In the genomic region with DNA sequence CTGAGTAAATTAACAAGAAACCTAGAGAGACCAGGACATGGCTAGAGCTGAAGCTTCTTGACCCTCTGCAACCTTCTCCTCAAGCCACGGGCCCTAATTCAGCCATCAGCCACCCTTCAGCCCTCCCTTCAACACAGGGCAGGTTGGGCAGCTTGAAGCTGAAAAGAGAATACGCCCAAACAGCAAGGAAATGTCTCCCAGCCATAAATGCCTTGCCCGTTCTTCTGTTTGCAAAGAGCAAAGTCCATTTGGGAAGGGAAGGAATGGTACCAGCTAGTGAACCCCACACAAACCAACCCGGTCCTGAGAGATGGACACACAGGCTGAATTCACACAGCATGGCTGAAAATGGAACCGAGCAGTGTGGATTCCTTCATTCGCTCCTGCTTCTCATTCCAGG, we compare ENCODE assay signal across 17 cellular contexts. TPM values are rescaled to one million over a fixed set of nuclear protein-coding genes. Genes with fewer than 3 reads are reported as not detected.
DNase-seq lines count a peak whose midpoint lies in the region; ATAC-seq and TF ChIP-seq lines count a peak whose summit lies in the region.
"Had no signal": no experiment of that assay in that cellular context is flagged by ENCODE, and none has a peak within 500 bp of the region (broad histone marks: within the 10 kb centered on the region; RNA-seq: fewer than 3 reads in every experiment).

No MANE protein-coding gene starts in this region.

- H3K9ac ChIP-seq in BLaER1 (no peak overlapping the region), colonic mucosa (ENCODE audit: low read depth in 2 of 2, low read length in 2 of 2) (peak overlapping the region in 1 of 2 donors; percentile 90), skeletal muscle tissue (ENCODE audit: low read depth in 1 of 3, low read length in 3 of 3) (peak overlapping the region in 1 of 3 donors; percentile 59)

- peaks cover 75% of the 10 kb centered on the region for H3K4me1 Mint-ChIP-seq in mesothelial cell of epicardium

- H3K4me3 Mint-ChIP-seq in mesothelial cell of epicardium, result no peak overlapping the region
- H3K4me3 Mint-ChIP-seq: natural killer cell treated with Interleukin-12 subunit alpha and Interleukin-12 subunit beta and Interleukin-15 and Interleukin-18, amount 100 ng/mL, for 72 hours; T-cell had no signal

- no peaks in the 10 kb centered on the region for H3K27me3 Mint-ChIP-seq in mesothelial cell of epicardium (ENCODE audit: low read depth)

- peak; percentile 79 for DNase-seq in colonic mucosa
- no peak for DNase-seq in mesothelial cell of epicardium (ENCODE audit: low spot score in 2 of 2, unreplicated experiment in 2 of 2)
- no peak for DNase-seq in NCI-H446 treated with DMSO at 0.1 percent for 48 hours (lab: John Stamatoyannopoulos, UW)
- no peak for DNase-seq in T-helper 1 cell
- no peak for DNase-seq in sciatic nerve (ENCODE audit: low spot score)
- DNase-seq: activated CD8-positive, alpha-beta memory T cell treated with anti-CD3 and anti-CD28 coated beads for 24 hours; amniotic stem cell; NCI-H1048; right lobe of liver; stimulated activated CD4-positive, alpha-beta T cell treated with anti-CD3 and anti-CD28 coated beads, Interleukin-4, amount 100 ng/mL, for 24 hours; T-cell had no signal

- H3K36me3 ChIP-seq in BLaER1 (no peaks in the 10 kb centered on the region), colonic mucosa (no peaks in the 10 kb centered on the region), skeletal muscle tissue (ENCODE audit: control insufficient read depth in 3 of 3, insufficient read depth in 3 of 3, low read length in 3 of 3) (no peaks in the 10 kb centered on the region)
- H3K36me3 ChIP-seq: right lobe of liver had no signal

- ATAC-seq in HG02884 (IDR thresholded peaks at IDR 0.05; ENCODE audit: unreplicated experiment), result no peak
- no peak for ATAC-seq in sciatic nerve
- ATAC-seq: T-cell had no signal

- H3K27ac ChIP-seq in BLaER1, result no peak overlapping the region
- H3K27ac ChIP-seq in colonic mucosa, result peak overlapping the region; percentile 90
- H3K27ac ChIP-seq in skeletal muscle tissue (ENCODE audit: low read depth, low read length), result peak overlapping the region; percentile 11
- H3K27ac ChIP-seq: right lobe of liver, RWPE1 had no signal

- no peaks in the 10 kb centered on the region for H3K27me3 ChIP-seq in BLaER1
- H3K27me3 ChIP-seq in colonic mucosa, result no peaks in the 10 kb centered on the region
- H3K27me3 ChIP-seq in skeletal muscle tissue (ENCODE audit: control insufficient read depth in 3 of 3, insufficient read depth in 3 of 3, low read length in 3 of 3), result peaks cover 0 to 6% (median 5%) of the 10 kb centered on the region in 3 donors
- H3K27me3 ChIP-seq: right lobe of liver had no signal

- H3K4me2 ChIP-seq in BLaER1, result peak overlapping the region; percentile 59

- no peaks in the 10 kb centered on the region for H4K20me1 ChIP-seq in BLaER1

- intact Hi-C loops in colonic mucosa (cut with DNase I) (no loop called here), sciatic nerve (cut with DNase I) (no loop called here)

- H3K4me1 ChIP-seq in BLaER1 (peaks cover 33% of the 10 kb centered on the region), colonic mucosa (peaks cover 23% of the 10 kb centered on the region), skeletal muscle tissue (ENCODE audit: control insufficient read depth in 3 of 3, insufficient read depth in 3 of 3, low read length in 3 of 3) (peaks cover 0 to 8% (median 8%) of the 10 kb centered on the region in 3 donors)

- no peaks in the 10 kb centered on the region for H3K36me3 Mint-ChIP-seq in mesothelial cell of epicardium
- H3K36me3 Mint-ChIP-seq: natural killer cell treated with Interleukin-12 subunit alpha and Interleukin-12 subunit beta and Interleukin-15 and Interleukin-18, amount 100 ng/mL, for 72 hours; T-cell had no signal

- H3K9me3 Mint-ChIP-seq in mesothelial cell of epicardium, result no peaks in the 10 kb centered on the region
- H3K9me3 Mint-ChIP-seq: activated T-helper 2 cell treated with anti-CD3 and anti-CD28 coated beads, Interferon-gamma antibody, Interleukin-2, Interleukin-4, amounts not matched to agents 10 μg/mL and 5 μg/mL and 100 μg/mL, durations not matched to agents 14 hours and 24 hours and 36 hours; natural killer cell treated with Interleukin-12 subunit alpha and Interleukin-12 subunit beta and Interleukin-15 and Interleukin-18, amount 100 ng/mL, for 72 hours; T-cell had no signal

- H3K4me3 ChIP-seq in BLaER1, result no peak overlapping the region
- no peak overlapping the region for H3K4me3 ChIP-seq in colonic mucosa
- no peak overlapping the region for H3K4me3 ChIP-seq in skeletal muscle tissue (ENCODE audit: low read length in 3 of 3)
- H3K4me3 ChIP-seq: right lobe of liver had no signal

- peak overlapping the region; percentile 87 for H3K27ac Mint-ChIP-seq in mesothelial cell of epicardium
- H3K27ac Mint-ChIP-seq: activated T-helper 2 cell treated with anti-CD3 and anti-CD28 coated beads, Interferon-gamma antibody, Interleukin-2, Interleukin-4, amounts not matched to agents 10 μg/mL and 5 μg/mL and 100 μg/mL, durations not matched to agents 14 hours and 24 hours and 36 hours; natural killer cell treated with Interleukin-12 subunit alpha and Interleukin-12 subunit beta and Interleukin-15 and Interleukin-18, amount 100 ng/mL, for 72 hours; T-cell had no signal

- H3K9me3 ChIP-seq in BLaER1 (no peaks in the 10 kb centered on the region), colonic mucosa (no peaks in the 10 kb centered on the region), skeletal muscle tissue (ENCODE audit: control insufficient read depth in 3 of 3, low read length in 3 of 3) (no peaks in the 10 kb centered on the region)
- H3K9me3 ChIP-seq: right lobe of liver had no signal

- TF ChIP-seq CTCF in colonic mucosa (IDR thresholded peaks at IDR 0.05) (no peak), mesothelial cell of epicardium (IDR thresholded peaks at IDR 0.05; ENCODE audit: unreplicated experiment) (no peak)

RNA-seq across cellular contexts. Expression of a gene that starts 11.5 kb away (rescaled TPM):
- total RNA-seq in colonic mucosa (100 to 1,000 TPM in 1 of 2 donors, 10 to 100 TPM in 1; 84.5 to 165 TPM), mesothelial cell of epicardium (29.7 to 34.0 TPM (median 32.2 TPM) in 3 replicates), skeletal muscle tissue (1.0 TPM), sciatic nerve (18.9 TPM)
